8 cellular contexts compared by ENCODE assay signal in genomic region chr1:232630047-232630893, GRCh38. TPM values are rescaled to one million over a fixed set of nuclear protein-coding genes. Genes with fewer than 3 reads are reported as not detected.
DNase-seq lines count a peak whose midpoint lies in the region; ATAC-seq, FAIRE-seq and TF ChIP-seq lines count a peak whose summit lies in the region.

Gene SIPA1L2 (minus strand): TSS chr1:232630133. CDS start chr1:232515339, 114,794 bp downstream.

- TF ChIP-seq CTCF in LNCAP (IDR thresholded peaks at IDR 0.05), result peak; percentile 85
- TF ChIP-seq CTCF in gastroesophageal sphincter (IDR thresholded peaks at IDR 0.05), result peak in 3 of 4 experiments; percentile 60 to 67 (median 62)
- no peak for TF ChIP-seq CTCF in subcutaneous adipose tissue (IDR thresholded peaks at IDR 0.05; ENCODE audit: low read depth)

- TF ChIP-seq POLR2A in H54 (IDR thresholded peaks at IDR 0.05; ENCODE audit: low read depth, low read length) (no peak; the same call in 1 of the 2 replicates), gastroesophageal sphincter (IDR thresholded peaks at IDR 0.05) (peak; percentile 60 to 68)

- no peaks in the 10 kb centered on the region for H3K27me3 ChIP-seq in gastroesophageal sphincter

- H3K27ac ChIP-seq in gastroesophageal sphincter, result peak within 1 kb of the TSS; percentile 72 to 98 (median 95)

- no peak for TF ChIP-seq EP300 in gastroesophageal sphincter (IDR thresholded peaks at IDR 0.05)

- H3K4me1 ChIP-seq in gastroesophageal sphincter, result peaks cover 0 to 44% (median 5%) of the 10 kb centered on the region in 3 donors

- DNase-seq in Daoy (ENCODE audit: low read depth) (peak; percentile 96), H54 (ENCODE audit: insufficient read length, low spot score) (peak; percentile 97), SIG-M5 (lab: John Stamatoyannopoulos, UW) (peak; percentile 43), non-pigmented ciliary epithelial cell (ENCODE audit: low read depth) (peak; percentile 23)
- peak; percentile 51 to 78 (median 66) for DNase-seq in activated naive CD4-positive, alpha-beta T cell (lab: John Stamatoyannopoulos, UW)

- H3K36me3 ChIP-seq in gastroesophageal sphincter, result no peaks in the 10 kb centered on the region

- FAIRE-seq in H54 (lab: Jason Lieb, UNC), result no peak

- 0% methylated on average over 1 to 3 of the region's 98 CpGs for WGBS in gastroesophageal sphincter (ENCODE audit: low coverage in 1 of 2), 2 donors

- peak within 1 kb of the TSS; percentile 62 to 96 for H3K4me3 ChIP-seq in gastroesophageal sphincter

- ATAC-seq in gastroesophageal sphincter, result peak; percentile 97

- H3K9me3 ChIP-seq in gastroesophageal sphincter, result no peaks in the 10 kb centered on the region

RNA-seq across cellular contexts. Expression of gene SIPA1L2, which starts in this region (rescaled TPM):
- 33.7 and 37.4 TPM in 2 replicates for total RNA-seq in Daoy (2014; rRNA removed; shearing (Covaris generic))
- total RNA-seq in gastroesophageal sphincter, result 10 to 100 TPM; 29.5 to 65.2 (median 32.6) TPM
- total RNA-seq in subcutaneous adipose tissue, result 10 to 100 TPM; 17.6 to 36.4 (median 23.8) TPM

Comparison
In these comparisons a context has a peak if more than half of its experiments do, and no peak if none do; other contexts are left out.
1. Peak in every context shown above with its lines: DNase-seq, ATAC-seq, H3K4me3 ChIP-seq and H3K27ac ChIP-seq.
2. DNase-seq: peak in every context shown above with its lines; median percentile 97 in H54; 96 in Daoy; 66 in activated naive CD4-positive, alpha-beta T cell; 43 in SIG-M5; 23 in non-pigmented ciliary epithelial cell.